Comparison of ENCODE assay signal across 22 cellular contexts in genomic region chr5:94621763-94622162, GRCh38. TPM values are rescaled to one million over a fixed set of nuclear protein-coding genes. Genes with fewer than 3 reads are reported as not detected.
A peak's percentile ranks its signal among the peaks of the same experiment; 100 is the strongest.
DNase-seq lines count a peak whose midpoint lies in the region; FAIRE-seq and TF ChIP-seq lines count a peak whose summit lies in the region.
"Had no signal": no experiment of that assay in that cellular context is flagged by ENCODE, and none has a peak within 500 bp of the region (broad histone marks: within the 10 kb centered on the region; RNA-seq: fewer than 3 reads in every experiment).

No MANE protein-coding gene starts in this region.

- TF ChIP-seq CTCF in SU-DHL-6 (IDR thresholded peaks at IDR 0.05; ENCODE audit: insufficient read depth, low read length, poor library complexity, severe bottlenecking), result no peak

- no peaks in the 10 kb centered on the region for H3K9me3 ChIP-seq in SU-DHL-6 (ENCODE audit: insufficient read depth, low read length)
- H3K9me3 ChIP-seq: prostate gland, testis had no signal

- H3K36me3 Mint-ChIP-seq in immature natural killer cell, result no peaks in the 10 kb centered on the region

- peaks cover 6% of the 10 kb centered on the region; the same call in 1 of the 2 replicates for H3F3A ChIP-seq in SU-DHL-6 (ENCODE audit: insufficient read depth)

- H3K4me2 ChIP-seq in SU-DHL-6 (ENCODE audit: low read depth, low read length, poor library complexity, severe bottlenecking), result peak overlapping the region; percentile 43
- H3K4me2 ChIP-seq: smooth muscle cell had no signal

- FAIRE-seq in GM19239 (lab: Jason Lieb, UNC), result peak; percentile 39
- FAIRE-seq: islet of Langerhans had no signal

- H3K9me3 Mint-ChIP-seq in immature natural killer cell, result no peaks in the 10 kb centered on the region
- H3K9me3 Mint-ChIP-seq: nephron progenitor cell had no signal

- DNase-seq in NCI-H748 (lab: John Stamatoyannopoulos, UW; ENCODE audit: unreplicated experiment), result peak; percentile 36
- DNase-seq in NCI-H748 treated with DMSO at 0.1 percent for 48 hours (lab: John Stamatoyannopoulos, UW), result no peak
- no peak for DNase-seq in GM19239 (ENCODE audit: insufficient read length, low spot score)
- peak; percentile 7 for DNase-seq in myocyte (ENCODE audit: low read depth)
- DNase-seq in immature natural killer cell, result no peak
- no peak for DNase-seq in middle frontal gyrus (ENCODE audit: extremely low spot score, low spot score)
- DNase-seq in iPS-NIHi7 (ENCODE audit: extremely low spot score), result no peak
- DNase-seq: 8988T; aorta; GOT3; NCI-H1694; NCI-H446; nephron progenitor cell; Right ventricle myocardium superior; stimulated activated CD4-positive, alpha-beta T cell treated with anti-CD3 and anti-CD28 coated beads, Interleukin-4, amount 100 ng/mL, for 4 hours; T1000; testis had no signal

- H3K27me3 Mint-ChIP-seq in immature natural killer cell (ENCODE audit: low read depth in 3 of 3), result peaks cover 0 to 2% (median 0%) of the 10 kb centered on the region in 3 donors

- H3K27ac ChIP-seq in SU-DHL-6 (ENCODE audit: low read depth, low read length), result no peak overlapping the region
- H3K27ac ChIP-seq: prostate gland had no signal

- peaks cover 32 to 49% of the 10 kb centered on the region in 2 donors for H3K4me1 Mint-ChIP-seq in immature natural killer cell

- no peak overlapping the region for H2AFZ ChIP-seq in SU-DHL-6 (ENCODE audit: low read depth, low read length, severe bottlenecking)

- H4K20me1 ChIP-seq in SU-DHL-6 (ENCODE audit: low read depth, low read length), result peaks cover 17% of the 10 kb centered on the region

- no peak overlapping the region for H3K27ac Mint-ChIP-seq in immature natural killer cell
- H3K27ac Mint-ChIP-seq: nephron progenitor cell had no signal

- no peak overlapping the region for H3K4me3 ChIP-seq in SU-DHL-6 (ENCODE audit: insufficient read depth, low read length, poor library complexity, severe bottlenecking)
- H3K4me3 ChIP-seq: lung, prostate gland, smooth muscle cell, testis had no signal

- H3K9me2 ChIP-seq in SU-DHL-6 (replicated peaks; ENCODE audit: insufficient read depth, low read length), result no peaks in the 10 kb centered on the region

- peaks cover 64% of the 10 kb centered on the region for H3K79me2 ChIP-seq in SU-DHL-6 (ENCODE audit: insufficient read depth, low read length)

- H3K27me3 ChIP-seq in SU-DHL-6 (ENCODE audit: low read length), result no peaks in the 10 kb centered on the region
- H3K27me3 ChIP-seq: testis had no signal

- H3K36me3 ChIP-seq in SU-DHL-6 (ENCODE audit: low read length), result no peaks in the 10 kb centered on the region
- H3K36me3 ChIP-seq: prostate gland had no signal

- no peak overlapping the region for H3K9ac ChIP-seq in SU-DHL-6 (ENCODE audit: low read length)

- H3K4me3 Mint-ChIP-seq in immature natural killer cell, result peak overlapping the region in 1 of 5 donors; percentile 6
- H3K4me3 Mint-ChIP-seq: nephron progenitor cell had no signal

RNA-seq across cellular contexts. Expression of gene SLF1, which starts 3.3 kb away (rescaled TPM):
- total RNA-seq in myocyte, result 11.4 and 14.3 TPM in 2 replicates
- 1.9 TPM for polyA plus RNA-seq in myocyte (2012)
- 1 to 10 TPM; 1.5 to 9.5 (median 8.4) TPM for polyA plus RNA-seq in immature natural killer cell

RNA-seq across cellular contexts. Expression of gene KIAA0825, which starts 3.4 kb away (rescaled TPM):
- total RNA-seq in myocyte, result 2.9 and 3.4 TPM in 2 replicates
- 0.71 TPM for polyA plus RNA-seq in myocyte (2012)
- 1 to 10 TPM in 1 of 3 donors, under 1 TPM in 2; 0.52 to 1.1 (median 0.58) TPM for polyA plus RNA-seq in immature natural killer cell

Comparison
In these comparisons a context has a peak if more than half of its experiments do, and no peak if none do; other contexts are left out.
1. DNase-seq: peak in NCI-H748 (single experiment) and myocyte (single experiment); none in NCI-H748 treated with DMSO at 0.1 percent for 48 hours (single experiment), GM19239 (single experiment), immature natural killer cell (0 of 3), middle frontal gyrus (single experiment) and iPS-NIHi7 (single experiment).